ENCODE assay signal across 8 cellular contexts in the genomic region with DNA sequence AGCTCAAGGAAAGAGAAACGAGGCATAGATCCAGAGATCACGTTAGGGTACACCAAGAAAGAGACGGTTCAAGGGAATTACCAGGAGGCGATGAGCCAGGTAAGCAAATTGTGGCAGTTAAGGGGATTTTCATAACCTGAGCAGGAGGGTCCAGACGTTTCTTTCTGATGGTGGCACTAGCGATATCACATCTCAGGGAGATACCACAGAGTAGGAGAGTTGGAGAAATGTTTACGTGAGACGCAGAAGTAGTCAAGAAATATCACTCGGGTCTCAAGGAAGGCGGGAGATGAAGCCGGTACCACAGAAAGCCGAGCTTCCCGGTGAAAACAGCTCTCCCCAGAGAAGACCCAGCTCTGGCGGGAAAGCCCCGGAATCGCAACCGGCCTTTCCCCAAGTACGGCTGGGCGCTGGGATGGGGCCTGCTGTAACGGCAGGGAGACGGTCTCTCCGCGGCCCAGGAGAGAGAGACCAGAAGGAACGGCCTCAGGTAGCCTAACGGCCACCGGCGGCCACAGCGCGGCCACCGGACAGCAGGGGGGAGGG.
DNase-seq lines count a peak whose midpoint lies in the region; ATAC-seq and TF ChIP-seq lines count a peak whose summit lies in the region.

No MANE protein-coding gene starts in this region.

- no peak for TF ChIP-seq CTCF in AG04449 (IDR thresholded peaks at IDR 0.05; ENCODE audit: insufficient read depth, low read length, missing control alignments)

- peak overlapping the region; percentile 95 for H3K27ac ChIP-seq in angular gyrus (ENCODE audit: low read depth, low read length)

- CTCF ChIA-PET in AG04449 (lab: Yijun Ruan, JAX), result interaction anchor here (1.6 to 2.6 kb wide), 2 partner anchors 12 to 54 kb away, joined by 3 to 13 read pairs; no protein-coding TSS in a partner anchor

- H3K4me3 ChIP-seq in AG04449 (ENCODE audit: low read depth, low read length), result peak overlapping the region; percentile 86

- ATAC-seq in GM19035 (IDR thresholded peaks at IDR 0.05; ENCODE audit: unreplicated experiment) (peak; percentile 19), HG03280 (IDR thresholded peaks at IDR 0.05; ENCODE audit: unreplicated experiment) (peak; percentile 27), SK-N-SH treated with all-trans-retinoic acid at 6 μM for 48 hours (peak; percentile 35)

- no peak for DNase-seq in AG04449 (ENCODE audit: low read depth, low spot score)
- peak; percentile 27 for DNase-seq in inferior parietal cortex (ENCODE audit: extremely low spot score)
- peak in 2 of 3 donors; percentile 22 to 39 for DNase-seq in stimulated activated CD4-positive, alpha-beta T cell treated with anti-CD3 and anti-CD28 coated beads, TNF-alpha, amount 100 ng/mL, for 1 hour (ENCODE audit: low read depth in 3 of 3, low spot score in 1 of 3)
- DNase-seq in NCI-H774 (lab: John Stamatoyannopoulos, UW), result no peak

- POLR2A ChIA-PET in AG04449 (lab: Yijun Ruan, JAX), result interaction anchor here (1.0 to 2.3 kb wide), 3 partner anchors 13 to 52 kb away, joined by 3 to 11 read pairs (median 9); a partner anchor contains a TSS

TF ChIP-seq in SK-N-SH treated with all-trans-retinoic acid at 6 μM for 48 hours, 23 proteins besides CTCF, POLR2A, EP300 and RAD21:
- TF ChIP-seq ZNF70 (CRISPR knock-in tag; IDR thresholded peaks at IDR 0.05), result no peak
- no peak for TF ChIP-seq ZFP30 (CRISPR knock-in tag; IDR thresholded peaks at IDR 0.05)
- TF ChIP-seq CSDC2 (CRISPR knock-in tag; IDR thresholded peaks at IDR 0.05), result no peak
- TF ChIP-seq PPARA (CRISPR knock-in tag; IDR thresholded peaks at IDR 0.05; ENCODE audit: borderline replicate concordance), result no peak
- TF ChIP-seq SNAI2 (CRISPR knock-in tag; IDR thresholded peaks at IDR 0.05), result no peak
- TF ChIP-seq OSR1 (CRISPR knock-in tag; IDR thresholded peaks at IDR 0.05), result no peak
- TF ChIP-seq ISL1 (CRISPR knock-in tag; IDR thresholded peaks at IDR 0.05), result no peak
- TF ChIP-seq BACH2 (CRISPR knock-in tag; IDR thresholded peaks at IDR 0.05; ENCODE audit: borderline replicate concordance), result no peak
- no peak for TF ChIP-seq RARB (CRISPR knock-in tag; IDR thresholded peaks at IDR 0.05)
- TF ChIP-seq ZFP3 (CRISPR knock-in tag; IDR thresholded peaks at IDR 0.05), result no peak
- TF ChIP-seq, protein P1, sequence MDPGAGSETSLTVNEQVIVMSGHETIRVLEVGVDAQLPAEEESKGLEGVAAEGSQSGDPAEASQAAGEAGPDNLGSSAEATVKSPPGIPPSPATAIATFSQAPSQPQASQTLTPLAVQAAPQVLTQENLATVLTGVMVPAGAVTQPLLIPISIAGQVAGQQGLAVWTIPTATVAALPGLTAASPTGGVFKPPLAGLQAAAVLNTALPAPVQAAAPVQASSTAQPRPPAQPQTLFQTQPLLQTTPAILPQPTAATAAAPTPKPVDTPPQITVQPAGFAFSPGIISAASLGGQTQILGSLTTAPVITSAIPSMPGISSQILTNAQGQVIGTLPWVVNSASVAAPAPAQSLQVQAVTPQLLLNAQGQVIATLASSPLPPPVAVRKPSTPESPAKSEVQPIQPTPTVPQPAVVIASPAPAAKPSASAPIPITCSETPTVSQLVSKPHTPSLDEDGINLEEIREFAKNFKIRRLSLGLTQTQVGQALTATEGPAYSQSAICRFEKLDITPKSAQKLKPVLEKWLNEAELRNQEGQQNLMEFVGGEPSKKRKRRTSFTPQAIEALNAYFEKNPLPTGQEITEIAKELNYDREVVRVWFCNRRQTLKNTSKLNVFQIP (CRISPR knock-in tag; IDR thresholded peaks at IDR 0.05; ENCODE audit: borderline replicate concordance, low read depth), result no peak
- TF ChIP-seq GLIS3 (CRISPR knock-in tag; IDR thresholded peaks at IDR 0.05), result no peak
- TF ChIP-seq ZNF565 (CRISPR knock-in tag; conservative IDR thresholded peaks at IDR 0.05; ENCODE audit: low read depth), result no peak
- TF ChIP-seq, protein P2, sequence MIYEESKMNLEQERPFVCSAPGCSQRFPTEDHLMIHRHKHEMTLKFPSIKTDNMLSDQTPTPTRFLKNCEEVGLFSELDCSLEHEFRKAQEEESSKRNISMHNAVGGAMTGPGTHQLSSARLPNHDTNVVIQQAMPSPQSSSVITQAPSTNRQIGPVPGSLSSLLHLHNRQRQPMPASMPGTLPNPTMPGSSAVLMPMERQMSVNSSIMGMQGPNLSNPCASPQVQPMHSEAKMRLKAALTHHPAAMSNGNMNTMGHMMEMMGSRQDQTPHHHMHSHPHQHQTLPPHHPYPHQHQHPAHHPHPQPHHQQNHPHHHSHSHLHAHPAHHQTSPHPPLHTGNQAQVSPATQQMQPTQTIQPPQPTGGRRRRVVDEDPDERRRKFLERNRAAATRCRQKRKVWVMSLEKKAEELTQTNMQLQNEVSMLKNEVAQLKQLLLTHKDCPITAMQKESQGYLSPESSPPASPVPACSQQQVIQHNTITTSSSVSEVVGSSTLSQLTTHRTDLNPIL (CRISPR knock-in tag; IDR thresholded peaks at IDR 0.05; ENCODE audit: low read depth), result no peak
- no peak for TF ChIP-seq ARNTL (CRISPR knock-in tag; IDR thresholded peaks at IDR 0.05; ENCODE audit: borderline replicate concordance, low read depth)
- TF ChIP-seq, protein P3, sequence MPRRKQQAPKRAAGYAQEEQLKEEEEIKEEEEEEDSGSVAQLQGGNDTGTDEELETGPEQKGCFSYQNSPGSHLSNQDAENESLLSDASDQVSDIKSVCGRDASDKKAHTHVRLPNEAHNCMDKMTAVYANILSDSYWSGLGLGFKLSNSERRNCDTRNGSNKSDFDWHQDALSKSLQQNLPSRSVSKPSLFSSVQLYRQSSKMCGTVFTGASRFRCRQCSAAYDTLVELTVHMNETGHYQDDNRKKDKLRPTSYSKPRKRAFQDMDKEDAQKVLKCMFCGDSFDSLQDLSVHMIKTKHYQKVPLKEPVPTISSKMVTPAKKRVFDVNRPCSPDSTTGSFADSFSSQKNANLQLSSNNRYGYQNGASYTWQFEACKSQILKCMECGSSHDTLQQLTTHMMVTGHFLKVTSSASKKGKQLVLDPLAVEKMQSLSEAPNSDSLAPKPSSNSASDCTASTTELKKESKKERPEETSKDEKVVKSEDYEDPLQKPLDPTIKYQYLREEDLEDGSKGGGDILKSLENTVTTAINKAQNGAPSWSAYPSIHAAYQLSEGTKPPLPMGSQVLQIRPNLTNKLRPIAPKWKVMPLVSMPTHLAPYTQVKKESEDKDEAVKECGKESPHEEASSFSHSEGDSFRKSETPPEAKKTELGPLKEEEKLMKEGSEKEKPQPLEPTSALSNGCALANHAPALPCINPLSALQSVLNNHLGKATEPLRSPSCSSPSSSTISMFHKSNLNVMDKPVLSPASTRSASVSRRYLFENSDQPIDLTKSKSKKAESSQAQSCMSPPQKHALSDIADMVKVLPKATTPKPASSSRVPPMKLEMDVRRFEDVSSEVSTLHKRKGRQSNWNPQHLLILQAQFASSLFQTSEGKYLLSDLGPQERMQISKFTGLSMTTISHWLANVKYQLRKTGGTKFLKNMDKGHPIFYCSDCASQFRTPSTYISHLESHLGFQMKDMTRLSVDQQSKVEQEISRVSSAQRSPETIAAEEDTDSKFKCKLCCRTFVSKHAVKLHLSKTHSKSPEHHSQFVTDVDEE (CRISPR knock-in tag; IDR thresholded peaks at IDR 0.05), result no peak
- TF ChIP-seq ZNF8 (CRISPR knock-in tag; IDR thresholded peaks at IDR 0.05), result no peak
- TF ChIP-seq ESRRG (CRISPR knock-in tag; IDR thresholded peaks at IDR 0.05), result no peak
- TF ChIP-seq ZC3H10 (CRISPR knock-in tag; IDR thresholded peaks at IDR 0.05), result no peak

Comparison
In these comparisons a context has a peak if more than half of its experiments do, and no peak if none do; other contexts are left out.
1. DNase-seq: peak in inferior parietal cortex (single experiment) and stimulated activated CD4-positive, alpha-beta T cell treated with anti-CD3 and anti-CD28 coated beads, TNF-alpha, amount 100 ng/mL, for 1 hour (2 of 3); none in AG04449 (single experiment) and NCI-H774 (single experiment).
2. Peak in every context shown above with its lines, with median percentiles within 50 percentile points of each other: ATAC-seq.